Comparison of ENCODE assay signal across 35 cellular contexts in genomic region chr2:186966015-186966414, GRCh38.
"Had no signal": no experiment of that assay in that cellular context is flagged by ENCODE, and none has a peak within 500 bp of the region (broad histone marks: within the 10 kb centered on the region; RNA-seq: fewer than 3 reads in every experiment).

No MANE protein-coding gene starts in this region.

- H3K4me3 Mint-ChIP-seq: activated B cell treated with CpG ODN at 0.5 μM for 24 hours; activated CD4-positive, alpha-beta memory T cell treated with anti-CD3 and anti-CD28 coated beads for 36 hours; activated CD4-positive, alpha-beta T cell treated with anti-CD3 and anti-CD28 coated beads, Interleukin-2, amount 10 ng/mL, durations not matched to agents 24 days and 14 days; activated CD8-positive, alpha-beta T cell treated with anti-CD3 and anti-CD28 coated beads for 36 hours; activated naive CD4-positive, alpha-beta T cell treated with anti-CD3 and anti-CD28 coated beads for 36 hours; activated naive CD8-positive, alpha-beta T cell treated with anti-CD3 and anti-CD28 coated beads for 36 hours; activated T-cell treated with anti-CD3 and anti-CD28 coated beads, Interleukin-2, amount 50 U/mL, for 4 hours; activated T-cell treated with anti-CD3 and anti-CD28 coated beads, Interleukin-2, amount 50 U/mL, for 72 hours; activated T-helper 17 cell treated with anti-CD3 and anti-CD28 coated beads, Interleukin-2, amount 50 U/mL, for 72 hours; T-helper 1 cell treated with Interleukin-12 subunit alpha and Interleukin-12 subunit beta and Interleukin-4 antibody, amounts not matched to agents 30 μg/mL and 1 μg/mL, for 36 hours; T-helper 2 cell treated with Interferon-gamma antibody and Interleukin-4, amounts not matched to agents 5 μg/mL and 100 μg/mL, for 36 hours had no signal

- H3K9me3 Mint-ChIP-seq: activated CD4-positive, alpha-beta memory T cell treated with anti-CD3 and anti-CD28 coated beads for 36 hours; activated CD4-positive, alpha-beta T cell treated with anti-CD3 and anti-CD28 coated beads, Interleukin-2, amount 10 ng/mL, durations not matched to agents 24 days and 14 days; activated naive CD4-positive, alpha-beta T cell treated with anti-CD3 and anti-CD28 coated beads for 36 hours; activated naive CD8-positive, alpha-beta T cell treated with anti-CD3 and anti-CD28 coated beads for 36 hours; activated T-cell treated with anti-CD3 and anti-CD28 coated beads, Interleukin-2, amount 50 U/mL, for 4 hours; activated T-helper 1 cell treated with anti-CD3 and anti-CD28 coated beads, Interleukin-12 subunit alpha, Interleukin-12 subunit beta, Interleukin-2, Interleukin-4 antibody, amounts not matched to agents 30 ng/mL and 10 ng/mL and 1 ng/mL, durations not matched to agents 14 hours and 24 hours and 36 hours; T-helper 2 cell treated with Interferon-gamma antibody and Interleukin-4, amounts not matched to agents 5 μg/mL and 100 μg/mL, for 36 hours had no signal

- H3K27me3 Mint-ChIP-seq: activated B cell treated with CpG ODN at 0.5 μM for 24 hours; activated CD4-positive, alpha-beta memory T cell treated with anti-CD3 and anti-CD28 coated beads for 36 hours; activated CD4-positive, alpha-beta T cell treated with anti-CD3 and anti-CD28 coated beads, Interleukin-2, amount 10 ng/mL, durations not matched to agents 24 days and 14 days; activated CD8-positive, alpha-beta T cell treated with anti-CD3 and anti-CD28 coated beads for 36 hours; activated naive CD8-positive, alpha-beta T cell treated with anti-CD3 and anti-CD28 coated beads for 36 hours; activated T-helper 17 cell treated with anti-CD3 and anti-CD28 coated beads, Interleukin-2, amount 50 U/mL, for 72 hours had no signal

- ATAC-seq: activated CD8-positive, alpha-beta T cell treated with anti-CD3 and anti-CD28 coated beads for 36 hours; activated naive CD4-positive, alpha-beta T cell treated with anti-CD3 and anti-CD28 coated beads, Interleukin-2, amount 50 U/mL, for 72 hours; activated T-cell treated with anti-CD3 and anti-CD28 coated beads, Interleukin-2, amount 50 U/mL, for 4 hours; activated T-cell treated with anti-CD3 and anti-CD28 coated beads, Interleukin-2, amount 50 U/mL, for 72 hours; activated T-helper 17 cell treated with anti-CD3 and anti-CD28 coated beads, Interleukin-2, amount 50 U/mL, for 72 hours; body of pancreas had no signal

- H3K4me1 ChIP-seq: adrenal gland, body of pancreas, breast epithelium had no signal

- H3K27ac Mint-ChIP-seq: activated B cell treated with CpG ODN at 0.5 μM for 24 hours; activated CD4-positive, alpha-beta memory T cell treated with anti-CD3 and anti-CD28 coated beads for 36 hours; activated CD4-positive, alpha-beta T cell treated with anti-CD3 and anti-CD28 coated beads, Interleukin-2, amount 10 ng/mL, durations not matched to agents 24 days and 14 days; activated CD8-positive, alpha-beta T cell treated with anti-CD3 and anti-CD28 coated beads for 36 hours; activated naive CD4-positive, alpha-beta T cell treated with anti-CD3 and anti-CD28 coated beads for 36 hours; activated naive CD4-positive, alpha-beta T cell treated with anti-CD3 and anti-CD28 coated beads, Interleukin-2, amount 50 U/mL, for 72 hours; activated naive CD8-positive, alpha-beta T cell treated with anti-CD3 and anti-CD28 coated beads for 36 hours; activated T-cell treated with anti-CD3 and anti-CD28 coated beads, Interleukin-2, amount 50 U/mL, for 72 hours; activated T-helper 1 cell treated with anti-CD3 and anti-CD28 coated beads, Interleukin-12 subunit alpha, Interleukin-12 subunit beta, Interleukin-2, Interleukin-4 antibody, amounts not matched to agents 30 ng/mL and 10 ng/mL and 1 ng/mL, durations not matched to agents 14 hours and 24 hours and 36 hours; activated T-helper 17 cell treated with anti-CD3 and anti-CD28 coated beads, Interleukin-2, amount 50 U/mL, for 72 hours; T-helper 1 cell treated with Interleukin-12 subunit alpha and Interleukin-12 subunit beta and Interleukin-4 antibody, amounts not matched to agents 30 μg/mL and 1 μg/mL, for 36 hours; T-helper 2 cell treated with Interferon-gamma antibody and Interleukin-4, amounts not matched to agents 5 μg/mL and 100 μg/mL, for 36 hours had no signal

- H3K4me1 Mint-ChIP-seq: activated B cell treated with CpG ODN at 0.5 μM for 24 hours; activated CD4-positive, alpha-beta T cell treated with anti-CD3 and anti-CD28 coated beads, Interleukin-2, amount 10 ng/mL, durations not matched to agents 24 days and 14 days; activated naive CD8-positive, alpha-beta T cell treated with anti-CD3 and anti-CD28 coated beads for 36 hours; activated T-helper 17 cell treated with anti-CD3 and anti-CD28 coated beads, Interleukin-2, amount 50 U/mL, for 72 hours had no signal

- DNase-seq: activated B cell treated with CpG ODN at 0.5 μM for 24 hours; activated CD4-positive, alpha-beta memory T cell treated with anti-CD3 and anti-CD28 coated beads for 36 hours; activated CD4-positive, alpha-beta T cell treated with anti-CD3 and anti-CD28 coated beads for 4 hours; activated CD4-positive, alpha-beta T cell treated with anti-CD3 and anti-CD28 coated beads, Interleukin-2, amount 10 ng/mL, durations not matched to agents 24 days and 14 days; activated CD4-positive, alpha-beta T cell treated with anti-CD3 and anti-CD28 coated beads, Interleukin-2, amount 50 U/mL, for 1 hour; activated CD4-positive, alpha-beta T cell treated with anti-CD3 and anti-CD28 coated beads, Interleukin-2, amount 50 U/mL, for 4 hours; activated CD4-positive, CD25-positive, alpha-beta regulatory T cell treated with anti-CD3 and anti-CD28 coated beads, Interleukin-2, amount 50 U/mL, for 72 hours; activated CD8-positive, alpha-beta memory T cell treated with anti-CD3 and anti-CD28 coated beads, Interleukin-2, amount 50 U/mL, for 4 hours; activated CD8-positive, alpha-beta T cell treated with anti-CD3 and anti-CD28 coated beads for 36 hours; activated effector memory CD4-positive, alpha-beta T cell treated with anti-CD3 and anti-CD28 coated beads, Interleukin-2, amount 50 U/mL, for 16 hours; activated gamma-delta T cell treated with Interleukin-2 at 50 U/mL for 16 hours; activated naive CD4-positive, alpha-beta T cell; activated naive CD4-positive, alpha-beta T cell treated with anti-CD3 and anti-CD28 coated beads for 36 hours; activated naive CD4-positive, alpha-beta T cell treated with anti-CD3 and anti-CD28 coated beads, Interleukin-2, amount 50 U/mL, for 16 hours; activated naive CD8-positive, alpha-beta T cell treated with anti-CD3 and anti-CD28 coated beads for 36 hours; activated T-cell treated with anti-CD3 and anti-CD28 coated beads for 4 hours; activated T-cell treated with anti-CD3 and anti-CD28 coated beads, Interleukin-2, amount 50 U/mL, for 1 hour; activated T-cell treated with anti-CD3 and anti-CD28 coated beads, Interleukin-2, amount 50 U/mL, for 4 hours; activated T-cell treated with anti-CD3 and anti-CD28 coated beads, Interleukin-2, amount 50 U/mL, for 72 hours; amniotic stem cell; aorta; body of pancreas; brain microvascular endothelial cell; central memory CD4-positive, alpha-beta T cell; T-helper 1 cell; T-helper 2 cell; T-helper 9 cell had no signal

- H3K36me3 ChIP-seq: adrenal gland, brain microvascular endothelial cell, breast epithelium had no signal

- H3K9me3 ChIP-seq: adrenal gland, body of pancreas had no signal

- H3K27me3 ChIP-seq: adrenal gland, body of pancreas, brain microvascular endothelial cell, breast epithelium had no signal

- H3K27ac ChIP-seq: adrenal gland, body of pancreas, brain microvascular endothelial cell, breast epithelium, VCaP had no signal

- H3K36me3 Mint-ChIP-seq: activated CD4-positive, alpha-beta memory T cell treated with anti-CD3 and anti-CD28 coated beads for 36 hours; activated naive CD4-positive, alpha-beta T cell treated with anti-CD3 and anti-CD28 coated beads, Interleukin-2, amount 50 U/mL, for 72 hours; activated naive CD8-positive, alpha-beta T cell treated with anti-CD3 and anti-CD28 coated beads for 36 hours had no signal

- H3K4me3 ChIP-seq: adrenal gland, body of pancreas, breast epithelium had no signal
